23 cellular contexts compared by ENCODE assay signal in genomic region chr5:124561451-124561850, GRCh38.
DNase-seq lines count a peak whose midpoint lies in the region; ATAC-seq, FAIRE-seq and TF ChIP-seq lines count a peak whose summit lies in the region.
"Had no signal": no experiment of that assay in that cellular context is flagged by ENCODE, and none has a peak within 500 bp of the region (broad histone marks: within the 10 kb centered on the region; RNA-seq: fewer than 3 reads in every experiment).

No MANE protein-coding gene starts in this region.

- no peak overlapping the region for H3K27ac Mint-ChIP-seq in natural killer cell
- H3K27ac Mint-ChIP-seq: CD4-positive, CD25-positive, alpha-beta regulatory T cell had no signal

- intact Hi-C loops in natural killer cell (cut with micrococcal nuclease): no loop called here

- no peak overlapping the region for H3K4me3 Mint-ChIP-seq in natural killer cell
- H3K4me3 Mint-ChIP-seq: CD4-positive, CD25-positive, alpha-beta regulatory T cell had no signal

- no peak for TF ChIP-seq CTCF in fibroblast of mammary gland (conservative IDR thresholded peaks at IDR 0.05; ENCODE audit: control insufficient read depth, insufficient read depth, low read depth, low read length)
- no peak for TF ChIP-seq CTCF in natural killer cell (IDR thresholded peaks at IDR 0.05)

- H3K4me3 ChIP-seq in fibroblast of mammary gland (ENCODE audit: control insufficient read depth, low read depth, low read length): no peak overlapping the region
- H3K4me3 ChIP-seq: GM12878, HAP-1, MG63 had no signal

- no peaks in the 10 kb centered on the region for H3K4me1 Mint-ChIP-seq in natural killer cell
- H3K4me1 Mint-ChIP-seq: CD4-positive, CD25-positive, alpha-beta regulatory T cell had no signal

- peak; percentile 63 for FAIRE-seq in RCC 7860 (lab: Jason Lieb, UNC)
- FAIRE-seq: D721Med, GM12878 had no signal

- peaks cover 0 to 4% of the 10 kb centered on the region in 2 donors for H3K27me3 Mint-ChIP-seq in natural killer cell (ENCODE audit: low read depth in 2 of 2)
- H3K27me3 Mint-ChIP-seq: CD4-positive, CD25-positive, alpha-beta regulatory T cell had no signal

- peak; percentile 35 for DNase-seq in A172 (ENCODE audit: low spot score)
- peak; percentile 15 for DNase-seq in HCEC 1CT
- DNase-seq in RCC 7860 (ENCODE audit: low spot score): peak; percentile 65
- DNase-seq in fibroblast of mammary gland (ENCODE audit: low read depth): peak; percentile 8
- no peak for DNase-seq in natural killer cell
- DNase-seq in HUDEP-2 (lab: John Stamatoyannopoulos, UW; ENCODE audit: unreplicated experiment in 76 of 76): no peak
- DNase-seq: 8988T; CD4-positive, CD25-positive, alpha-beta regulatory T cell; GDM1; GOT3; KBM-7; MG63; NCI-H2029; NCI-H446 treated with DMSO at 0.1 percent for 48 hours; NCI-H526; NCI-H82; SK-N-SH had no signal

- no peaks in the 10 kb centered on the region for H3K36me3 Mint-ChIP-seq in natural killer cell
- H3K36me3 Mint-ChIP-seq: CD4-positive, CD25-positive, alpha-beta regulatory T cell had no signal

- no peak for ATAC-seq in natural killer cell
- no peak for ATAC-seq in SK-N-SH treated with all-trans-retinoic acid at 6 μM for 48 hours
- no peak for ATAC-seq in HG03354 (IDR thresholded peaks at IDR 0.05; ENCODE audit: poor library complexity, severe bottlenecking, unreplicated experiment)
- ATAC-seq: GM12878, Panc1 had no signal

- no peaks in the 10 kb centered on the region for H3K9me3 Mint-ChIP-seq in natural killer cell

TF ChIP-seq in SK-N-SH treated with all-trans-retinoic acid at 6 μM for 48 hours, 23 proteins besides CTCF, POLR2A, EP300 and RAD21:
- TF ChIP-seq ZNF70 (CRISPR knock-in tag; IDR thresholded peaks at IDR 0.05) (no peak), TOX (CRISPR knock-in tag; IDR thresholded peaks at IDR 0.05; ENCODE audit: borderline replicate concordance) (no peak), ESRRG (CRISPR knock-in tag; IDR thresholded peaks at IDR 0.05) (no peak), SNAI2 (CRISPR knock-in tag; IDR thresholded peaks at IDR 0.05) (no peak), ZNF8 (CRISPR knock-in tag; IDR thresholded peaks at IDR 0.05) (no peak)
- TF ChIP-seq, protein P1, sequence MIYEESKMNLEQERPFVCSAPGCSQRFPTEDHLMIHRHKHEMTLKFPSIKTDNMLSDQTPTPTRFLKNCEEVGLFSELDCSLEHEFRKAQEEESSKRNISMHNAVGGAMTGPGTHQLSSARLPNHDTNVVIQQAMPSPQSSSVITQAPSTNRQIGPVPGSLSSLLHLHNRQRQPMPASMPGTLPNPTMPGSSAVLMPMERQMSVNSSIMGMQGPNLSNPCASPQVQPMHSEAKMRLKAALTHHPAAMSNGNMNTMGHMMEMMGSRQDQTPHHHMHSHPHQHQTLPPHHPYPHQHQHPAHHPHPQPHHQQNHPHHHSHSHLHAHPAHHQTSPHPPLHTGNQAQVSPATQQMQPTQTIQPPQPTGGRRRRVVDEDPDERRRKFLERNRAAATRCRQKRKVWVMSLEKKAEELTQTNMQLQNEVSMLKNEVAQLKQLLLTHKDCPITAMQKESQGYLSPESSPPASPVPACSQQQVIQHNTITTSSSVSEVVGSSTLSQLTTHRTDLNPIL (CRISPR knock-in tag; IDR thresholded peaks at IDR 0.05; ENCODE audit: low read depth): no peak

Comparison
In these comparisons a context has a peak if more than half of its experiments do, and no peak if none do; other contexts are left out.
1. DNase-seq: peak in A172 (single experiment), HCEC 1CT (single experiment), RCC 7860 (single experiment) and fibroblast of mammary gland (single experiment); none in natural killer cell (single experiment) and HUDEP-2 (0 of 76).